Comparison of ENCODE assay signal across 13 cellular contexts in the genomic region with DNA sequence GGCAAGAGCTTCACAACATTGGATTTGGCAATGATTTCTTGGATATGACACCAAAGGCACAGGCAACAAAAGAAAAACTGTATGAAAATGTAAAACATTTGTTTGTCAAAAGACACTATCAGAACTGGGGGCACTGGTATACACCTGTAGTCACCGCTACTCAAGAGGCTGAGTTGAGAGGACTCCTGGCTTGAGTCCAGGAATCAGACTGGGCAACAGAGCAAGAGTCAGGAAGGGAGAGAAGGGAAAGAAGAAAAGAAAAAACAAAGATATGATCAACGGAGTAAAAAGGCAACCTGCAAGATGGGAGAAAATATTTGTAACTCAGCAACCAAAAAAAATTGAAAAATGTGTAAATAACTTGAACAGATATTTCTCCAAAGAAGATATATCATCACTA.
"Had no signal": no experiment of that assay in that cellular context is flagged by ENCODE, and none has a peak within 500 bp of the region (broad histone marks: within the 10 kb centered on the region; RNA-seq: fewer than 3 reads in every experiment).

No MANE protein-coding gene starts in this region.

- DNase-seq: activated CD4-positive, alpha-beta T cell treated with anti-CD3 and anti-CD28 coated beads, Interleukin-2, amount 50 U/mL, for 1 hour; activated CD8-positive, alpha-beta memory T cell treated with anti-CD3 and anti-CD28 coated beads for 24 hours; activated naive CD8-positive, alpha-beta T cell treated with anti-CD3 and anti-CD28 coated beads for 36 hours; anterior cingulate cortex; brain microvascular endothelial cell; effector memory CD4-positive, alpha-beta T cell; foreskin fibroblast; hippocampal formation; kidney; left ventricle myocardium inferior had no signal

- H3K36me3 ChIP-seq: brain microvascular endothelial cell, left ventricle myocardium inferior, thoracic aorta had no signal

- FAIRE-seq: kidney had no signal

- H3K4me3 ChIP-seq: left ventricle myocardium inferior, thoracic aorta had no signal

- H3K9me3 ChIP-seq: left ventricle myocardium inferior, thoracic aorta had no signal

- H3K27ac ChIP-seq: brain microvascular endothelial cell, left ventricle myocardium inferior, thoracic aorta had no signal

- ATAC-seq: natural killer cell treated with Interleukin-12 subunit alpha and Interleukin-12 subunit beta and Interleukin-15 and Interleukin-18, amount 100 ng/mL, for 72 hours; stimulated activated effector memory CD8-positive, alpha-beta T cell treated with anti-CD3 and anti-CD28 coated beads, Interleukin-12 subunit alpha, Interleukin-12 subunit beta, amount 100 ng/mL, for 72 hours had no signal

- H3K27me3 ChIP-seq: brain microvascular endothelial cell had no signal
